Comparison of ENCODE assay signal across 8 cellular contexts in the genomic region with DNA sequence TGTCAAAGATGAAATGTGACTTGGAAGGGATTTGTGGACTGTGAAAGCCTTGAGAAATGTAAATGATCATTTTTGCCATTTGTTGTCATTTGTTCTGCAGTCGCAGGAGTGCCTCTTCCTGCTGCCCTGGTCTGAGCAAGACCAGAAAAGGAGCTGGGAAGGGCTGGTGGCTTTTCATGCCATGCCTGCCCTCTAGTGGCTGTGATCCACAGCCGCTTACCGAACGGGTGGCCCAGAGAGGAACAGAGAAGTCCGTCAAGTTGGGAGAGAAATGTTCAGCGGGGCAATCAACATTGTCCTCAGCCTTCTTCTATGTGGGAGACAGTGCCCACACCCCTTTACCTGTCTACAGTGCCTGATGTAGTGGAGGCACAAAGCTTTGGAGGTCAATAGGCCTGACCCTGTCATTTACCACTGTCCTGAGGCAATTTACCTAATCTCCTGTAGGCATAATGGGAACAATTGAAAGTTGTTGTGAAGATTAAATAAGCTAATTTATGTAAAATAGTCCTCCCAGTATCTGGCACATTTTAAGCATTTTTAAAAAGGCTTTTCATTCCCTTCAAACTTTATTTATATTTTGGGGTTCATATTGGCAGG.
A peak's percentile ranks its signal among the peaks of the same experiment; 100 is the strongest.
DNase-seq lines count a peak whose midpoint lies in the region; ATAC-seq, FAIRE-seq and TF ChIP-seq lines count a peak whose summit lies in the region.

No MANE protein-coding gene starts in this region.

- intact Hi-C loops in naive thymus-derived CD4-positive, alpha-beta T cell (cut with micrococcal nuclease) = loop anchor here (1.0 to 10.0 kb wide), 3 partner anchors 188 to 449 kb away; a partner anchor contains a TSS

- CTCF ChIA-PET in naive thymus-derived CD4-positive, alpha-beta T cell (lab: Charles Lee) = interaction anchor here (0.7 kb wide), 1 partner anchor 222 kb away, joined by 3 read pairs; no protein-coding TSS in a partner anchor

- H3K4me3 Mint-ChIP-seq in naive thymus-derived CD4-positive, alpha-beta T cell = no peak overlapping the region

- POLR2A ChIA-PET in naive thymus-derived CD4-positive, alpha-beta T cell (lab: Charles Lee) = no interaction called here

- H3K4me1 ChIP-seq in naive thymus-derived CD4-positive, alpha-beta T cell (ENCODE audit: control insufficient read depth in 2 of 2, insufficient read depth in 2 of 2, low read length in 2 of 2) = no peaks in the 10 kb centered on the region

- FAIRE-seq in D721Med (lab: Jason Lieb, UNC) = no peak

- no peaks in the 10 kb centered on the region for H3K36me3 ChIP-seq in naive thymus-derived CD4-positive, alpha-beta T cell (ENCODE audit: control insufficient read depth in 2 of 3, insufficient read depth in 3 of 3, low read length in 3 of 3)

- H3K4me1 Mint-ChIP-seq in naive thymus-derived CD4-positive, alpha-beta T cell = peaks cover 0 to 5% (median 0%) of the 10 kb centered on the region in 7 donors

- H3K27me3 Mint-ChIP-seq in naive thymus-derived CD4-positive, alpha-beta T cell = peaks cover 0 to 13% (median 10%) of the 10 kb centered on the region in 5 donors

- no peaks in the 10 kb centered on the region for H3K9me3 Mint-ChIP-seq in naive thymus-derived CD4-positive, alpha-beta T cell

- TF ChIP-seq CTCF in D721Med (IDR thresholded peaks at IDR 0.05; ENCODE audit: insufficient read depth, missing control alignments) (peak; percentile 98), epithelial cell of proximal tubule (conservative IDR thresholded peaks at IDR 0.05; ENCODE audit: low read depth, low read length) (peak; percentile 99)

- ATAC-seq in GM19455 (IDR thresholded peaks at IDR 0.05; ENCODE audit: unreplicated experiment) (peak; percentile 99), HG03460 (IDR thresholded peaks at IDR 0.05; ENCODE audit: unreplicated experiment) (peak; percentile 93)
- ATAC-seq in naive thymus-derived CD4-positive, alpha-beta T cell = peak; percentile 87

- H3K27ac Mint-ChIP-seq in naive thymus-derived CD4-positive, alpha-beta T cell = no peak overlapping the region

- DNase-seq in D721Med (ENCODE audit: insufficient read length, low spot score) (peak; percentile 69), NCI-H748 treated with DMSO at 0.1 percent for 48 hours (lab: John Stamatoyannopoulos, UW) (peak; percentile 78), epithelial cell of proximal tubule (ENCODE audit: low read depth) (peak; percentile 15)
- DNase-seq in activated CD8-positive, alpha-beta memory T cell treated with anti-CD3 and anti-CD28 coated beads for 24 hours = peak; percentile 73
- peak; percentile 2 to 52 (median 17) for DNase-seq in naive thymus-derived CD4-positive, alpha-beta T cell
- DNase-seq in stimulated activated naive CD4-positive, alpha-beta T cell treated with Interleukin-2 at 50 U/mL for 16 hours (lab: John Stamatoyannopoulos, UW) = peak; percentile 19

- H3K9me3 ChIP-seq in naive thymus-derived CD4-positive, alpha-beta T cell (ENCODE audit: control insufficient read depth in 2 of 3, low read length in 3 of 3) = no peaks in the 10 kb centered on the region

- H3K36me3 Mint-ChIP-seq in naive thymus-derived CD4-positive, alpha-beta T cell = no peaks in the 10 kb centered on the region

- no peak overlapping the region for H3K27ac ChIP-seq in naive thymus-derived CD4-positive, alpha-beta T cell (ENCODE audit: low read depth, low read length)

- H3K4me3 ChIP-seq in epithelial cell of proximal tubule (ENCODE audit: low read depth, low read length) = no peak overlapping the region
- H3K4me3 ChIP-seq in naive thymus-derived CD4-positive, alpha-beta T cell (ENCODE audit: low read length) = no peak overlapping the region

- H3K27me3 ChIP-seq in naive thymus-derived CD4-positive, alpha-beta T cell (ENCODE audit: control insufficient read depth in 2 of 2, insufficient read depth in 2 of 2, low read length in 2 of 2) = no peaks in the 10 kb centered on the region

Comparison
In these comparisons a context has a peak if more than half of its experiments do, and no peak if none do; other contexts are left out.
1. DNase-seq: peak in every context shown above with its lines; median percentile 78 in NCI-H748 treated with DMSO at 0.1 percent for 48 hours; 73 in activated CD8-positive, alpha-beta memory T cell treated with anti-CD3 and anti-CD28 coated beads for 24 hours; 69 in D721Med; 19 in stimulated activated naive CD4-positive, alpha-beta T cell treated with Interleukin-2 at 50 U/mL for 16 hours; 17 in naive thymus-derived CD4-positive, alpha-beta T cell; 15 in epithelial cell of proximal tubule.